In the genomic region with DNA sequence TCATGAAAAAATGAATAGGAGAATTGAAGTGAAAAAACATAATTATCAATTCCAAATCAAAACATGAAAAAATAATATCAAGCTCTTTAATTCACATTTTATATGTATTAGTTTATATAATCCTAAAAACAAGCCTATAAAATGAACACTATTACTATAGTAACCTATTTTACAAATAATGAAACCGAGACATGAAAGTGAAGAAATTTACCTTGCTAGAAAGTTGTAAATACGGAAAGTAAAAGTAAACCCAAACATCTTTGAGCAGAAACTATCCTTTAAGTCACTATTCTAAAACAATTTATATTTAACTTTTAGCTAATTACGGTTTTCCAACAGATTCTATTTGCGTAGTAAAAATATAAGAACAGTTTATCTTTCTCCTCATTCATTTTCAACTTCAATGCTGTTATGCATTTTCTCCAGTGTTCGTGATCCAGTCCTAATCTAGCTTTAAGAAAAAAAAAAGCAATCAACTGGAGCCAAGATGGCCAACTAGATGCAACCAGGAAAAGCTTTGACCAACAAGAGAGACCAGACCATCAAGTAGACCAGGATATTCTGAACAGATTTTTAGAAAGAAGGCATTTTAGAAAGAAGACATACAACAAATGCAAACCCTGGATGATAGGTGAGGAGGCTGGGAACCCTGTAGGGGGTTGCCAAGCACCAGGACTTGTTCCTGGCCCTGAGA, we compare ENCODE assay signal across 2 cellular contexts.
TF ChIP-seq lines count a peak whose summit lies in the region.

No MANE protein-coding gene starts in this region.

TF ChIP-seq in GM12878, 131 proteins besides CTCF, POLR2A, EP300 and RAD21:
- TF ChIP-seq NFYA (IDR thresholded peaks at IDR 0.05; ENCODE audit: borderline replicate concordance, low read depth, low read length) (no peak), JUNB (IDR thresholded peaks at IDR 0.05) (peak; percentile 12; the same call in 1 of the 2 replicates)

TF ChIP-seq in SK-N-SH, 30 proteins besides CTCF, POLR2A, EP300 and RAD21:
- TF ChIP-seq, protein P1, sequence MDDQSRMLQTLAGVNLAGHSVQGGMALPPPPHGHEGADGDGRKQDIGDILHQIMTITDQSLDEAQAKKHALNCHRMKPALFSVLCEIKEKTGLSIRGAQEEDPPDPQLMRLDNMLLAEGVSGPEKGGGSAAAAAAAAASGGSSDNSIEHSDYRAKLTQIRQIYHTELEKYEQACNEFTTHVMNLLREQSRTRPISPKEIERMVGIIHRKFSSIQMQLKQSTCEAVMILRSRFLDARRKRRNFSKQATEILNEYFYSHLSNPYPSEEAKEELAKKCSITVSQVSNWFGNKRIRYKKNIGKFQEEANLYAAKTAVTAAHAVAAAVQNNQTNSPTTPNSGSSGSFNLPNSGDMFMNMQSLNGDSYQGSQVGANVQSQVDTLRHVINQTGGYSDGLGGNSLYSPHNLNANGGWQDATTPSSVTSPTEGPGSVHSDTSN (IDR thresholded peaks at IDR 0.05) = no peak
- TF ChIP-seq EZH2phosphoT487 (IDR thresholded peaks at IDR 0.05; ENCODE audit: borderline replicate concordance, low read depth) (no peak), NFIC (IDR thresholded peaks at IDR 0.05; ENCODE audit: borderline replicate concordance) (no peak), TAF1 (IDR thresholded peaks at IDR 0.05; ENCODE audit: borderline replicate concordance, low read depth, low read length) (no peak), MEF2A (IDR thresholded peaks at IDR 0.05; ENCODE audit: borderline replicate concordance, low read depth) (no peak), RXRA (IDR thresholded peaks at IDR 0.05; ENCODE audit: borderline replicate concordance, low read depth) (no peak), GATA2 (CRISPR knock-in tag; IDR thresholded peaks at IDR 0.05) (no peak), YY1 (IDR thresholded peaks at IDR 0.05; ENCODE audit: low read depth) (no peak), GABPA (IDR thresholded peaks at IDR 0.05; ENCODE audit: low read depth) (no peak), FOSL2 (IDR thresholded peaks at IDR 0.05; ENCODE audit: borderline replicate concordance, low read depth) (no peak), SMC3 (IDR thresholded peaks at IDR 0.05; ENCODE audit: low read depth, low read length) (no peak), CHD2 (IDR thresholded peaks at IDR 0.05; ENCODE audit: low read length, partially characterized antibody) (no peak), TEAD4 (IDR thresholded peaks at IDR 0.05; ENCODE audit: borderline replicate concordance, insufficient read depth) (no peak)
- TF ChIP-seq, protein P2, sequence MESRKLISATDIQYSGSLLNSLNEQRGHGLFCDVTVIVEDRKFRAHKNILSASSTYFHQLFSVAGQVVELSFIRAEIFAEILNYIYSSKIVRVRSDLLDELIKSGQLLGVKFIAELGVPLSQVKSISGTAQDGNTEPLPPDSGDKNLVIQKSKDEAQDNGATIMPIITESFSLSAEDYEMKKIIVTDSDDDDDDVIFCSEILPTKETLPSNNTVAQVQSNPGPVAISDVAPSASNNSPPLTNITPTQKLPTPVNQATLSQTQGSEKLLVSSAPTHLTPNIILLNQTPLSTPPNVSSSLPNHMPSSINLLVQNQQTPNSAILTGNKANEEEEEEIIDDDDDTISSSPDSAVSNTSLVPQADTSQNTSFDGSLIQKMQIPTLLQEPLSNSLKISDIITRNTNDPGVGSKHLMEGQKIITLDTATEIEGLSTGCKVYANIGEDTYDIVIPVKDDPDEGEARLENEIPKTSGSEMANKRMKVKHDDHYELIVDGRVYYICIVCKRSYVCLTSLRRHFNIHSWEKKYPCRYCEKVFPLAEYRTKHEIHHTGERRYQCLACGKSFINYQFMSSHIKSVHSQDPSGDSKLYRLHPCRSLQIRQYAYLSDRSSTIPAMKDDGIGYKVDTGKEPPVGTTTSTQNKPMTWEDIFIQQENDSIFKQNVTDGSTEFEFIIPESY (IDR thresholded peaks at IDR 0.05; ENCODE audit: borderline replicate concordance, low read depth) = no peak
- TF ChIP-seq, protein P3, sequence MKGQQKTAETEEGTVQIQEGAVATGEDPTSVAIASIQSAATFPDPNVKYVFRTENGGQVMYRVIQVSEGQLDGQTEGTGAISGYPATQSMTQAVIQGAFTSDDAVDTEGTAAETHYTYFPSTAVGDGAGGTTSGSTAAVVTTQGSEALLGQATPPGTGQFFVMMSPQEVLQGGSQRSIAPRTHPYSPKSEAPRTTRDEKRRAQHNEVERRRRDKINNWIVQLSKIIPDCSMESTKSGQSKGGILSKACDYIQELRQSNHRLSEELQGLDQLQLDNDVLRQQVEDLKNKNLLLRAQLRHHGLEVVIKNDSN (IDR thresholded peaks at IDR 0.05; ENCODE audit: borderline replicate concordance, low read depth) = no peak
- TF ChIP-seq, protein P4, sequence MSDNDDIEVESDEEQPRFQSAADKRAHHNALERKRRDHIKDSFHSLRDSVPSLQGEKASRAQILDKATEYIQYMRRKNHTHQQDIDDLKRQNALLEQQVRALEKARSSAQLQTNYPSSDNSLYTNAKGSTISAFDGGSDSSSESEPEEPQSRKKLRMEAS (IDR thresholded peaks at IDR 0.05; ENCODE audit: low read depth) = no peak
- TF ChIP-seq, protein P5, sequence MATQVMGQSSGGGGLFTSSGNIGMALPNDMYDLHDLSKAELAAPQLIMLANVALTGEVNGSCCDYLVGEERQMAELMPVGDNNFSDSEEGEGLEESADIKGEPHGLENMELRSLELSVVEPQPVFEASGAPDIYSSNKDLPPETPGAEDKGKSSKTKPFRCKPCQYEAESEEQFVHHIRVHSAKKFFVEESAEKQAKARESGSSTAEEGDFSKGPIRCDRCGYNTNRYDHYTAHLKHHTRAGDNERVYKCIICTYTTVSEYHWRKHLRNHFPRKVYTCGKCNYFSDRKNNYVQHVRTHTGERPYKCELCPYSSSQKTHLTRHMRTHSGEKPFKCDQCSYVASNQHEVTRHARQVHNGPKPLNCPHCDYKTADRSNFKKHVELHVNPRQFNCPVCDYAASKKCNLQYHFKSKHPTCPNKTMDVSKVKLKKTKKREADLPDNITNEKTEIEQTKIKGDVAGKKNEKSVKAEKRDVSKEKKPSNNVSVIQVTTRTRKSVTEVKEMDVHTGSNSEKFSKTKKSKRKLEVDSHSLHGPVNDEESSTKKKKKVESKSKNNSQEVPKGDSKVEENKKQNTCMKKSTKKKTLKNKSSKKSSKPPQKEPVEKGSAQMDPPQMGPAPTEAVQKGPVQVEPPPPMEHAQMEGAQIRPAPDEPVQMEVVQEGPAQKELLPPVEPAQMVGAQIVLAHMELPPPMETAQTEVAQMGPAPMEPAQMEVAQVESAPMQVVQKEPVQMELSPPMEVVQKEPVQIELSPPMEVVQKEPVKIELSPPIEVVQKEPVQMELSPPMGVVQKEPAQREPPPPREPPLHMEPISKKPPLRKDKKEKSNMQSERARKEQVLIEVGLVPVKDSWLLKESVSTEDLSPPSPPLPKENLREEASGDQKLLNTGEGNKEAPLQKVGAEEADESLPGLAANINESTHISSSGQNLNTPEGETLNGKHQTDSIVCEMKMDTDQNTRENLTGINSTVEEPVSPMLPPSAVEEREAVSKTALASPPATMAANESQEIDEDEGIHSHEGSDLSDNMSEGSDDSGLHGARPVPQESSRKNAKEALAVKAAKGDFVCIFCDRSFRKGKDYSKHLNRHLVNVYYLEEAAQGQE (IDR thresholded peaks at IDR 0.05; ENCODE audit: low read depth, low read length) = no peak
